ENCODE assay signal across 19 cellular contexts in the genomic region with DNA sequence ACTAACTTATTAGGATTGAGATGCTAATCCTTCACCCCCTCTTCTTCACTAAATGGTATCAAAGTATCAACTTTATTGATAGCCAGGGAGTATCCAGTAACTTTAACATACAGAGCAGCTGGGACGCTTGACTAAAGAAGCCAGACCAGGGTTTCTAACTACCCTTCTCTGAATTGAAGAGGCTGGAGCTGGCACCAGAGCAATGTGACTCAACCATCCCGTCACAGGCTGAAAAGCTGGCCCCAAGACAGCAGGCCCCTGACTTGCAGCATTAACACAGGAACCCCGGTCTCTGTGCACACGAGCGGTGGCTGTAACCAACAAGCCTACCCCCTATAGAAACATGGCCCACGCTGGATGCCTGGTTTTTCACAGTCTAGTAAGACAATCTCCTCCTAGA. TPM values are rescaled to one million over a fixed set of nuclear protein-coding genes. Genes with fewer than 3 reads are reported as not detected.
"Had no signal": no experiment of that assay in that cellular context is flagged by ENCODE, and none has a peak within 500 bp of the region (broad histone marks: within the 10 kb centered on the region; RNA-seq: fewer than 3 reads in every experiment).

No MANE protein-coding gene starts in this region.

- H3K36me3 ChIP-seq: gastroesophageal sphincter, heart left ventricle, ovary, prostate gland, tibial artery had no signal

- H3K27me3 ChIP-seq: gastroesophageal sphincter, heart left ventricle, ovary, tibial artery had no signal

- H3K4me1 ChIP-seq: gastroesophageal sphincter, heart left ventricle, prostate gland, tibial artery had no signal

- ATAC-seq: gastroesophageal sphincter; heart left ventricle; natural killer cell treated with Interleukin-12 subunit alpha and Interleukin-12 subunit beta and Interleukin-15 and Interleukin-18, amount 100 ng/mL, for 72 hours; WTC11 had no signal

- H3K9me3 ChIP-seq: gastroesophageal sphincter, ovary, prostate gland, tibial artery had no signal

- H3K27ac ChIP-seq: gastroesophageal sphincter, heart left ventricle, ovary, prostate gland, tibial artery had no signal

- DNase-seq: activated CD8-positive, alpha-beta memory T cell treated with anti-CD3 and anti-CD28 coated beads for 24 hours; activated CD8-positive, alpha-beta memory T cell treated with anti-CD3 and anti-CD28 coated beads, Interleukin-2, amount 50 U/mL, for 4 hours; activated naive CD4-positive, alpha-beta T cell treated with Interleukin-2 at 50 U/mL for 16 hours; activated naive CD8-positive, alpha-beta T cell treated with anti-CD3 and anti-CD28 coated beads for 36 hours; activated T-cell treated with anti-CD3 and anti-CD28 coated beads, Interleukin-2, amount 50 U/mL, for 24 hours; effector CD4-positive, alpha-beta T cell; heart left ventricle; ovary; stimulated activated CD4-positive, alpha-beta T cell treated with anti-CD3 and anti-CD28 coated beads, Interleukin-4, amount 100 ng/mL, for 4 hours; T-helper 1 cell; tibial artery had no signal

- H3K4me3 ChIP-seq: gastroesophageal sphincter, heart left ventricle, ovary, prostate gland, tibial artery had no signal

RNA-seq across cellular contexts. Expression of a gene that starts 59.8 kb away (rescaled TPM):
- total RNA-seq: activated naive CD8-positive, alpha-beta T cell treated with anti-CD3 and anti-CD28 coated beads for 36 hours; activated T-helper 2 cell treated with anti-CD3 and anti-CD28 coated beads, Interferon-gamma antibody, Interleukin-2, Interleukin-4, amounts not matched to agents 10 μg/mL and 5 μg/mL and 100 μg/mL, durations not matched to agents 14 hours and 24 hours and 36 hours; cardiac septum; epithelial cell of proximal tubule; heart left ventricle; liver; natural killer cell treated with Interleukin-12 subunit alpha and Interleukin-12 subunit beta and Interleukin-15 and Interleukin-18, amount 100 ng/mL, for 72 hours had no signal
- polyA plus RNA-seq: heart left ventricle, liver had no signal
